In the genomic region with DNA sequence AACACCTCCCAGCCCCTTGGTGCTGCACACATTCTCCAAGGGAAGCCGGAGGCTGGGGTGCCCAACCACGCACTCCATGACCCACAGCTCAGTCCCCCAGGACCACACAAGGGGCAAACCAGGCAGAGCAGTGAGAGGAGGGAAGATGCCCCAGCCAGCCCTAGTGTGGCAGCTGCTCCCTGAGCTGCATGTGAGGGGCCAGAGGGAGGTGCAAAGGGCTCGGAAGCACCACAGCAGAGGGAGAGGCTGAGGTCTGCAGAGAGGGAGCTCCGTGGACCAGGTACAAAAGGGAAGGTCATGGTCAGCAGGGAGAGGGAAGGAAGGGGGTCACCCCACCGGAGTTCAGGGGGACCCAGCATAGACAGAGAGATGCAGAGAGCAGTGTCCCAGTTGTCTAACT, we compare ENCODE assay signal across 18 cellular contexts. TPM values are rescaled to one million over a fixed set of nuclear protein-coding genes. Genes with fewer than 3 reads are reported as not detected.
"Had no signal": no experiment of that assay in that cellular context is flagged by ENCODE, and none has a peak within 500 bp of the region (broad histone marks: within the 10 kb centered on the region; RNA-seq: fewer than 3 reads in every experiment).

No MANE protein-coding gene starts in this region.

- H3K9me3 Mint-ChIP-seq: activated CD4-positive, alpha-beta T cell treated with anti-CD3 and anti-CD28 coated beads, Interleukin-2, amount 10 ng/mL, durations not matched to agents 7 days and 5 days; activated naive CD8-positive, alpha-beta T cell treated with anti-CD3 and anti-CD28 coated beads, Interleukin-2, amount 10 ng/mL, durations not matched to agents 7 days and 5 days; activated T-helper 1 cell treated with anti-CD3 and anti-CD28 coated beads, Interleukin-12 subunit alpha, Interleukin-12 subunit beta, Interleukin-2, Interleukin-4 antibody, amounts not matched to agents 30 ng/mL and 10 ng/mL and 1 ng/mL, durations not matched to agents 14 hours and 24 hours and 36 hours; naive B cell; stimulated activated naive B cell treated with anti-CD40 and anti-IgM and Interleukin-4, amounts not matched to agents 10 μg/mL and 1 μg/mL and 100 μg/mL, for 72 hours; T-helper 1 cell treated with Interleukin-12 subunit alpha and Interleukin-12 subunit beta and Interleukin-4 antibody, amounts not matched to agents 30 μg/mL and 1 μg/mL, for 36 hours had no signal

- H3K27ac Mint-ChIP-seq: activated CD4-positive, alpha-beta T cell treated with anti-CD3 and anti-CD28 coated beads, Interleukin-2, amount 10 ng/mL, durations not matched to agents 7 days and 5 days; activated naive CD8-positive, alpha-beta T cell treated with anti-CD3 and anti-CD28 coated beads, Interleukin-2, amount 10 ng/mL, durations not matched to agents 7 days and 5 days; activated T-helper 1 cell treated with anti-CD3 and anti-CD28 coated beads, Interleukin-12 subunit alpha, Interleukin-12 subunit beta, Interleukin-2, Interleukin-4 antibody, amounts not matched to agents 30 ng/mL and 10 ng/mL and 1 ng/mL, durations not matched to agents 14 hours and 24 hours and 36 hours; naive B cell; neural progenitor cell; stimulated activated naive B cell treated with anti-CD40 and anti-IgM and Interleukin-4, amounts not matched to agents 10 μg/mL and 1 μg/mL and 100 μg/mL, for 72 hours; T-helper 1 cell treated with Interleukin-12 subunit alpha and Interleukin-12 subunit beta and Interleukin-4 antibody, amounts not matched to agents 30 μg/mL and 1 μg/mL, for 36 hours had no signal

- ATAC-seq: activated CD4-positive, CD25-positive, alpha-beta regulatory T cell treated with anti-CD3 and anti-CD28 coated beads, Interleukin-2, amount 50 U/mL, for 24 hours; body of pancreas; mucosa of descending colon; stimulated activated naive B cell treated with anti-CD40 and anti-IgM and Interleukin-4, amounts not matched to agents 10 μg/mL and 1 μg/mL and 100 μg/mL, for 72 hours had no signal

- H3K4me3 Mint-ChIP-seq: activated CD4-positive, alpha-beta T cell treated with anti-CD3 and anti-CD28 coated beads, Interleukin-2, amount 10 ng/mL, durations not matched to agents 7 days and 5 days; activated naive CD8-positive, alpha-beta T cell treated with anti-CD3 and anti-CD28 coated beads, Interleukin-2, amount 10 ng/mL, durations not matched to agents 7 days and 5 days; activated T-helper 1 cell treated with anti-CD3 and anti-CD28 coated beads, Interleukin-12 subunit alpha, Interleukin-12 subunit beta, Interleukin-2, Interleukin-4 antibody, amounts not matched to agents 30 ng/mL and 10 ng/mL and 1 ng/mL, durations not matched to agents 14 hours and 24 hours and 36 hours; naive B cell; neural progenitor cell; stimulated activated naive B cell treated with anti-CD40 and anti-IgM and Interleukin-4, amounts not matched to agents 10 μg/mL and 1 μg/mL and 100 μg/mL, for 72 hours; T-helper 1 cell treated with Interleukin-12 subunit alpha and Interleukin-12 subunit beta and Interleukin-4 antibody, amounts not matched to agents 30 μg/mL and 1 μg/mL, for 36 hours had no signal

- H3K36me3 Mint-ChIP-seq: activated naive CD8-positive, alpha-beta T cell treated with anti-CD3 and anti-CD28 coated beads, Interleukin-2, amount 10 ng/mL, durations not matched to agents 7 days and 5 days; naive B cell; neural progenitor cell; stimulated activated naive B cell treated with anti-CD40 and anti-IgM and Interleukin-4, amounts not matched to agents 10 μg/mL and 1 μg/mL and 100 μg/mL, for 72 hours had no signal

- H3K4me1 Mint-ChIP-seq: activated CD4-positive, alpha-beta T cell treated with anti-CD3 and anti-CD28 coated beads, Interleukin-2, amount 10 ng/mL, durations not matched to agents 7 days and 5 days; naive B cell; stimulated activated naive B cell treated with anti-CD40 and anti-IgM and Interleukin-4, amounts not matched to agents 10 μg/mL and 1 μg/mL and 100 μg/mL, for 72 hours had no signal

- DNase-seq: activated CD4-positive, alpha-beta T cell treated with anti-CD3 and anti-CD28 coated beads, Interleukin-2, amount 10 ng/mL, durations not matched to agents 7 days and 5 days; activated naive CD4-positive, alpha-beta T cell; activated naive CD8-positive, alpha-beta T cell treated with anti-CD3 and anti-CD28 coated beads, Interleukin-2, amount 10 ng/mL, durations not matched to agents 7 days and 5 days; central memory CD4-positive, alpha-beta T cell; colonic mucosa; foreskin melanocyte; left ventricle myocardium inferior; mesenchymal stem cell; naive B cell; stimulated activated naive B cell treated with anti-CD40 and anti-IgM and Interleukin-4, amounts not matched to agents 10 μg/mL and 1 μg/mL and 100 μg/mL, for 72 hours had no signal

RNA-seq across cellular contexts. Expression of a gene that starts 1.5 kb away (rescaled TPM):
- total RNA-seq: activated CD4-positive, alpha-beta T cell treated with anti-CD3 and anti-CD28 coated beads, Interleukin-2, amount 10 ng/mL, durations not matched to agents 7 days and 5 days; activated naive CD8-positive, alpha-beta T cell treated with anti-CD3 and anti-CD28 coated beads, Interleukin-2, amount 10 ng/mL, durations not matched to agents 7 days and 5 days; activated T-helper 1 cell treated with anti-CD3 and anti-CD28 coated beads, Interleukin-12 subunit alpha, Interleukin-12 subunit beta, Interleukin-2, Interleukin-4 antibody, amounts not matched to agents 30 ng/mL and 10 ng/mL and 1 ng/mL, durations not matched to agents 14 hours and 24 hours and 36 hours; body of pancreas; colonic mucosa; epithelial cell of proximal tubule; kidney epithelial cell; left ventricle myocardium inferior; mucosa of descending colon had no signal

RNA-seq across cellular contexts. Expression of a gene that starts 23.9 kb away (rescaled TPM):
- total RNA-seq: activated CD4-positive, alpha-beta T cell treated with anti-CD3 and anti-CD28 coated beads, Interleukin-2, amount 10 ng/mL, durations not matched to agents 7 days and 5 days; activated naive CD8-positive, alpha-beta T cell treated with anti-CD3 and anti-CD28 coated beads, Interleukin-2, amount 10 ng/mL, durations not matched to agents 7 days and 5 days; activated T-helper 1 cell treated with anti-CD3 and anti-CD28 coated beads, Interleukin-12 subunit alpha, Interleukin-12 subunit beta, Interleukin-2, Interleukin-4 antibody, amounts not matched to agents 30 ng/mL and 10 ng/mL and 1 ng/mL, durations not matched to agents 14 hours and 24 hours and 36 hours; body of pancreas; epithelial cell of proximal tubule; kidney epithelial cell; left ventricle myocardium inferior had no signal
